1 cellular context compared by ENCODE assay signal in genomic region chr16:88977028-88977844, GRCh38.
TF ChIP-seq lines count a peak whose summit lies in the region.

Gene CBFA2T3 (minus strand): TSS chr16:88977207. CDS start chr16:88976807, 400 bp downstream.

TF ChIP-seq in K562, 482 proteins besides CTCF, POLR2A, EP300 and RAD21 (continued from another document and continues in another):
- TF ChIP-seq POLR2AphosphoS5 (IDR thresholded peaks at IDR 0.05; ENCODE audit: control insufficient read depth, insufficient read depth, low read depth, low read length) (peak; percentile 81), FOXO4 (CRISPR knock-in tag; IDR thresholded peaks at IDR 0.05) (no peak), HMGN3 (IDR thresholded peaks at IDR 0.05; ENCODE audit: borderline replicate concordance, extremely low read depth, insufficient read length, low read depth, low read length) (peak; percentile 98), ZNF140 (CRISPR knock-in tag; IDR thresholded peaks at IDR 0.05) (no peak), ESRRA (IDR thresholded peaks at IDR 0.05; ENCODE audit: borderline replicate concordance, low read depth) (peak; percentile 73), NFATC3 (IDR thresholded peaks at IDR 0.05) (no peak), NCOA1 (IDR thresholded peaks at IDR 0.05; ENCODE audit: low read depth) (peak; percentile 74; the same call in 1 of the 2 replicates), NR0B1 (IDR thresholded peaks at IDR 0.05; ENCODE audit: partially characterized antibody) (no peak), ZNF778 (CRISPR knock-in tag; IDR thresholded peaks at IDR 0.05) (no peak), CBX8 (IDR thresholded peaks at IDR 0.05; ENCODE audit: borderline replicate concordance, extremely low read depth, low read depth, low read length, poor library complexity, severe bottlenecking) (no peak), CSDE1 (IDR thresholded peaks at IDR 0.05) (peak in 1 of 2 experiments; percentile 25; a peak in 1 of 4 replicates), TEAD4 (IDR thresholded peaks at IDR 0.05; ENCODE audit: low read length) (peak; percentile 91), TEAD4 (CRISPR knock-in tag; IDR thresholded peaks at IDR 0.05; ENCODE audit: borderline replicate concordance) (no peak), CCNT2 (IDR thresholded peaks at IDR 0.05; ENCODE audit: borderline replicate concordance, extremely low read depth, insufficient read length, low read depth, low read length) (peak; percentile 98), PKNOX1 (IDR thresholded peaks at IDR 0.05) (peak; percentile 26; the same call in 1 of the 2 replicates), STAT5A (IDR thresholded peaks at IDR 0.05; ENCODE audit: borderline replicate concordance, low read length) (peak; percentile 69; the same call in 1 of the 2 replicates), SMAD1 (IDR thresholded peaks at IDR 0.05; ENCODE audit: low read depth, low read length, partially characterized antibody) (peak; percentile 37), HDAC8 (tag; IDR thresholded peaks at IDR 0.05) (no peak), NUFIP1 (IDR thresholded peaks at IDR 0.05; ENCODE audit: partially characterized antibody) (no peak), CEBPZ (IDR thresholded peaks at IDR 0.05; ENCODE audit: borderline replicate concordance, low read depth, low read length) (no peak), ELF1 (tag; IDR thresholded peaks at IDR 0.05) (peak; percentile 79), TAF9B (IDR thresholded peaks at IDR 0.05; ENCODE audit: partially characterized antibody) (peak; percentile 95), ZBTB49 (CRISPR knock-in tag; IDR thresholded peaks at IDR 0.05; ENCODE audit: borderline replicate concordance) (0 out of 2 replicates have a peak, but pooled peaks have one; percentile 53), NFRKB (IDR thresholded peaks at IDR 0.05; ENCODE audit: low read depth) (peak; percentile 88), NFIC (IDR thresholded peaks at IDR 0.05) (peak; percentile 85), POLR2G (IDR thresholded peaks at IDR 0.05; ENCODE audit: low read depth, low read length) (peak; percentile 81), ZKSCAN3 (CRISPR knock-in tag; IDR thresholded peaks at IDR 0.05) (no peak), ZNF586 (CRISPR knock-in tag; conservative IDR thresholded peaks at IDR 0.05) (no peak), MCM7 (IDR thresholded peaks at IDR 0.05) (no peak), ILF3 (IDR thresholded peaks at IDR 0.05; ENCODE audit: borderline replicate concordance) (no peak), RAD51 (IDR thresholded peaks at IDR 0.05; ENCODE audit: borderline replicate concordance, low read depth) (0 out of 2 replicates have a peak, but pooled peaks have one; percentile 36), E2F6 (IDR thresholded peaks at IDR 0.05; ENCODE audit: borderline replicate concordance in 1 of 2, extremely low read depth in 1 of 2, insufficient read depth in 1 of 2, insufficient read length in 1 of 2, low read depth in 1 of 2, low read length in 1 of 2, poor library complexity in 1 of 2, severe bottlenecking in 1 of 2) (peak; percentile 53 to 80), ZKSCAN1 (IDR thresholded peaks at IDR 0.05; ENCODE audit: low read depth, low read length) (no peak), ZNF224 (CRISPR knock-in tag; IDR thresholded peaks at IDR 0.05) (no peak), NEUROD1 (IDR thresholded peaks at IDR 0.05; ENCODE audit: borderline replicate concordance, low read depth, low read length, partially characterized antibody) (peak; percentile 62), KLF16 (IDR thresholded peaks at IDR 0.05) (peak; percentile 90), ARID4B (CRISPR knock-in tag; IDR thresholded peaks at IDR 0.05) (peak; percentile 93; the same call in 1 of the 2 replicates), AFF4 (CRISPR knock-in tag; IDR thresholded peaks at IDR 0.05) (0 out of 2 replicates have a peak, but pooled peaks have one; percentile 12), ZNF354B (CRISPR knock-in tag; IDR thresholded peaks at IDR 0.05) (no peak), MED1 (CRISPR knock-in tag; IDR thresholded peaks at IDR 0.05; ENCODE audit: borderline replicate concordance) (no peak), U2AF1 (optimal IDR thresholded peaks at IDR 0.05; ENCODE audit: low read depth, low read length) (no peak)
